15 cellular contexts compared by ENCODE assay signal in genomic region chr5:41893074-41893851, GRCh38. TPM values are rescaled to one million over a fixed set of nuclear protein-coding genes. Genes with fewer than 3 reads are reported as not detected.
DNase-seq lines count a peak whose midpoint lies in the region; ATAC-seq, FAIRE-seq and TF ChIP-seq lines count a peak whose summit lies in the region.
"Had no signal": no experiment of that assay in that cellular context is flagged by ENCODE, and none has a peak within 500 bp of the region (broad histone marks: within the 10 kb centered on the region; RNA-seq: fewer than 3 reads in every experiment).

No MANE protein-coding gene starts in this region.

- no peak for DNase-seq in GM18507 (ENCODE audit: extremely low spot score, insufficient read length, low read depth)
- no peak for DNase-seq in T-helper 17 cell
- no peak for DNase-seq in RPMI8226
- no peak for DNase-seq in ureter (ENCODE audit: low spot score)
- no peak for DNase-seq in iPS-NIHi7 (ENCODE audit: extremely low spot score)
- DNase-seq in chondrocyte (ENCODE audit: low spot score) = no peak
- DNase-seq: CD8-positive, alpha-beta memory T cell; GOT3; NCI-H1417; NCI-H82; stimulated activated CD4-positive, alpha-beta T cell treated with anti-CD3 and anti-CD28 coated beads, Interleukin-4, amount 100 ng/mL, for 24 hours had no signal

- peak; percentile 62 for FAIRE-seq in GM18507 (lab: Jason Lieb, UNC)

- no peaks in the 10 kb centered on the region for H3K9me3 Mint-ChIP-seq in chondrocyte (ENCODE audit: low read depth)
- H3K9me3 Mint-ChIP-seq: CD8-positive, alpha-beta memory T cell had no signal

- peaks cover 16% of the 10 kb centered on the region for H3K4me1 Mint-ChIP-seq in T-helper 17 cell
- no peaks in the 10 kb centered on the region for H3K4me1 Mint-ChIP-seq in chondrocyte (ENCODE audit: low read depth)

- no peaks in the 10 kb centered on the region for H3K9me3 ChIP-seq in T-helper 17 cell (ENCODE audit: control insufficient read depth, low read length, poor library complexity, severe bottlenecking)
- H3K9me3 ChIP-seq: prostate gland had no signal

- H3K4me3 Mint-ChIP-seq in T-helper 17 cell (peak overlapping the region; percentile 71), chondrocyte (ENCODE audit: unreplicated experiment) (no peak overlapping the region)
- H3K4me3 Mint-ChIP-seq: CD8-positive, alpha-beta memory T cell had no signal

- peaks cover 2% of the 10 kb centered on the region for H3K36me3 Mint-ChIP-seq in T-helper 17 cell (ENCODE audit: low read depth)
- H3K36me3 Mint-ChIP-seq in chondrocyte (ENCODE audit: low read depth) = peaks cover 1% of the 10 kb centered on the region
- H3K36me3 Mint-ChIP-seq: CD8-positive, alpha-beta memory T cell had no signal

- peaks cover 32% of the 10 kb centered on the region for H3K27me3 Mint-ChIP-seq in T-helper 17 cell
- H3K27me3 Mint-ChIP-seq in chondrocyte (ENCODE audit: low read depth) = peaks cover 48% of the 10 kb centered on the region

- H3K27ac Mint-ChIP-seq in T-helper 17 cell (peak overlapping the region; percentile 19), chondrocyte (ENCODE audit: unreplicated experiment) (no peak overlapping the region)
- H3K27ac Mint-ChIP-seq: CD8-positive, alpha-beta memory T cell had no signal

- TF ChIP-seq CTCF in chondrocyte (IDR thresholded peaks at IDR 0.05) = no peak

- ATAC-seq in GM19452 (IDR thresholded peaks at IDR 0.05; ENCODE audit: unreplicated experiment) (peak; percentile 51), HG02885 (IDR thresholded peaks at IDR 0.05; ENCODE audit: poor library complexity, unreplicated experiment) (peak; percentile 56), T-helper 17 cell (no peak)
- ATAC-seq: SK-N-SH treated with all-trans-retinoic acid at 6 μM for 48 hours had no signal

RNA-seq across cellular contexts. Expression of gene RIMOC1, which starts 10.9 kb away (rescaled TPM):
- total RNA-seq in T-helper 17 cell = 10 to 100 TPM; 13.5 to 13.8 TPM
- total RNA-seq in ureter = 33.0 TPM
- total RNA-seq in chondrocyte = 35.9 to 41.0 TPM (median 38.9 TPM) in 3 replicates

RNA-seq across cellular contexts. Expression of gene OXCT1, which starts 23.0 kb away (rescaled TPM):
- total RNA-seq in T-helper 17 cell (10 to 100 TPM; 24.4 to 26.5 TPM), ureter (18.2 TPM), chondrocyte (44.6 to 96.2 TPM (median 46.1 TPM) in 3 replicates)

RNA-seq across cellular contexts. Expression of gene FBXO4, which starts 31.8 kb away (rescaled TPM):
- total RNA-seq in T-helper 17 cell = 10 to 100 TPM; 10.5 to 10.8 TPM
- 16.2 TPM for total RNA-seq in ureter
- 6.7 to 11.4 TPM (median 9.3 TPM) in 3 replicates for total RNA-seq in chondrocyte
